In genomic region chrY:13795067-13795466, GRCh38 we compare ENCODE assay signal across 33 cellular contexts.
"Had no signal": no experiment of that assay in that cellular context is flagged by ENCODE, and none has a peak within 500 bp of the region (broad histone marks: within the 10 kb centered on the region; RNA-seq: fewer than 3 reads in every experiment).

No MANE protein-coding gene starts in this region.

- DNase-seq: Karpas-422, Kasumi-1, KG1, MG63, MM.1S, MV-4-11, NCI-H1048, NCI-H1092, NCI-H1092 treated with DMSO at 0.1 percent for 48 hours, NCI-H1105, NCI-H1105 treated with DMSO at 0.1 percent for 48 hours, NCI-H1417, NCI-H1417 treated with DMSO at 0.1 percent for 48 hours, NCI-H1436, NCI-H1436 treated with DMSO at 0.1 percent for 48 hours, NCI-H146, NCI-H1694, NCI-H1694 treated with DMSO at 0.1 percent for 48 hours, NCI-H187, NCI-H187 treated with DMSO at 0.1 percent for 48 hours, NCI-H1930, NCI-H2029, NCI-H2029 treated with DMSO at 0.1 percent for 48 hours, NCI-H2081, NCI-H2081 treated with DMSO at 0.1 percent for 48 hours, NCI-H2107, NCI-H2171, NCI-H2171 treated with DMSO at 0.1 percent for 48 hours, NCI-H2227 treated with DMSO at 0.1 percent for 48 hours, NCI-H226, NCI-H345, NCI-H446, NCI-H446 treated with DMSO at 0.1 percent for 48 hours had no signal
